In the genomic region with DNA sequence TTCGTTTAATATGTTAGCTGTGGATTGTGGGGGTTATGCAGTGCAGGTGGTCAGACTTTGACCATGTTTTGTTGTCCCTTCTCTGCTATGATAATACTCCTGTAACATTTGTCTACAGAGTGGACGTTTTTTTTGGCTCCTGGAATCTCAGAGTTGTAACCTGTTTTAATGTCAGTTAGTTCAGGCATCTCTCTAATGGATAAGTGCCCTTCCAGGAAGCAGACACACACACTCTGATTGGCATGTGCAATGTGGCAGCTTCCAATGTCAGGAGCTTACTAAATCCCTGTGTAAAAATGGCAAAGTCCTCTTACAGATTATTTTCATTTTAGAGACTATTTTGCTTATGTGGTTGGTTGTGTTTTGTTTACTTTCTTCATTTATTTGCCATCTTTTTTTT, we compare ENCODE assay signal across 8 cellular contexts.
"Had no signal": no experiment of that assay in that cellular context is flagged by ENCODE, and none has a peak within 500 bp of the region (broad histone marks: within the 10 kb centered on the region; RNA-seq: fewer than 3 reads in every experiment).

No MANE protein-coding gene starts in this region.

- H3K9ac ChIP-seq: GM23248 had no signal

- H3K27ac Mint-ChIP-seq: HFFc6 had no signal

- H3K36me3 ChIP-seq: HAP-1 had no signal

- H3K4me3 Mint-ChIP-seq: HFFc6 had no signal

- DNase-seq: GM23248, GOT3, H7, HFFc6, IMR-90 had no signal

- H3K4me1 ChIP-seq: HAP-1 had no signal

- H3K27ac ChIP-seq: GM23248, HL-60 had no signal

- ATAC-seq: HCT116 had no signal

- H3K9me3 ChIP-seq: HAP-1 had no signal

- H2AFZ ChIP-seq: GM23248 had no signal

- H3K4me3 ChIP-seq: GM23248, HAP-1 had no signal
